1 cellular context compared by ENCODE assay signal in the genomic region with DNA sequence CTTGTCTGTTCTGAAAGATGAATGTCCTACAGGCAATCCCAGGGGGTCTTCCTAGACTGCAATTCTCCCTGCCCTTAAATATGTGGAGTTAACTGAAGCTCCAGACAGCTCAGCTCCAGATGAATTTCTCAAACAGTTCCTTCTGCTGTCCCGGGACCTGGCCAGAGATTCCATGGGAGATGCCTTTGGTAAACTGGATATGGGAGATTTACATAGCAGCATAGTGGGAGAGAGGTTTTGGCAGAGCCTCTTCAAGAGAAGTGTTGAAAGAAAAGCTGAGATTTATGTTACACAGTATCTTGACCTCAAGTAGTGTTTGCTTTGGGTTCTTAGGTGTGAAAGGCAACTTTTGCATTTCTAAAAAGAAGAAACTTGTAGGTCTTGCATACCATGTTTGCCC.
TF ChIP-seq lines count a peak whose summit lies in the region.

No MANE protein-coding gene starts in this region.

TF ChIP-seq in WTC11, 78 proteins besides CTCF, POLR2A, EP300 and RAD21:
- no peak for TF ChIP-seq PRRX2 (CRISPR knock-in tag; IDR thresholded peaks at IDR 0.05)
